8 cellular contexts compared by ENCODE assay signal in the genomic region with DNA sequence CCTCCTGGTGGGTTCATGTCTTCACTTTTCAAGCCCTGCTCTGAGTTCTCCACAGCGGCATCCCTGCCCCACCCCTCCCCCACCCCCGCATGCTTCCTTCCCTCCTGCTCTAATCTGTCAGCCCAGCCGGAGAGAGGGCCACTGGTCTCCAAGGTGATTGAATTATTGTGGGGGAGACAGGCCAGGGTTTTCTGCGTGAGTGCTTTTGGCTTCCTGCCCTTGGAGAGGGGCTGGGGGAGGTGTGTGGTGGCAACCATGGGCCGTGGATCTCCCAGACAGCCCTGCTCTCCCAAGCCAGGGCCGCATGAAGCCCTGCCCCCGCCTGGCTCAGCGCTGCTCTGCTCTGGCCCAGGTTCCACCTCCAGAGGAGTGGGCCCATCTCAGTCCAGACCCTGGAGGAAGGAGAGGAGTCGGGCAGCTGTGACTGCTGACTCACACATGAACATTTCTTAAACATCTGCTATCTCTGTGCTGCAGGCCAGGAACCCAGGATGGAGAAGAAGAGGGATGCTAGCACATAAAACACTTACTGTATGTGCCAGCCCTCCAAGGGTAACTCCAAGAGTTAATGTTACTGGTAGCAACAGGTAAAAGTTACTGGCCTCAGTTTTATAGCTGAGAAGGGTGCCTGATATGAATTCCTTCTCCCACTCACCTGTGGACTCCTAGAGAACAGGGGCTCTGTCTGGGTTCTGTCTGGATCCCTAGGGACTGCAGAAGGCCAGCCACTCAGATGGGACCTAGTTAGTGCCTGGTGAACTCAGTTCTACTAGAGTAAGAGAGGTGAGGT.
A peak's percentile ranks its signal among the peaks of the same experiment; 100 is the strongest.
DNase-seq lines count a peak whose midpoint lies in the region; ATAC-seq and TF ChIP-seq lines count a peak whose summit lies in the region.

No MANE protein-coding gene starts in this region.

- no peak overlapping the region for H3K4me3 Mint-ChIP-seq in activated T-cell treated with anti-CD3 and anti-CD28 coated beads, Interleukin-2, amount 50 U/mL, for 4 hours
- no peak overlapping the region for H3K4me3 Mint-ChIP-seq in stimulated activated naive CD8-positive, alpha-beta T cell treated with anti-CD3 and anti-CD28 coated beads, Interleukin-15, amount 100 ng/mL, for 72 hours

- H3K4me3 ChIP-seq in AG04450 (ENCODE audit: low read depth, low read length) (no peak overlapping the region), HUES6 (ENCODE audit: low read depth, low read length) (no peak overlapping the region), astrocyte of the cerebellum (ENCODE audit: low read depth, low read length) (no peak overlapping the region)

- H3K4me1 Mint-ChIP-seq in activated T-cell treated with anti-CD3 and anti-CD28 coated beads, Interleukin-2, amount 50 U/mL, for 4 hours (ENCODE audit: low read depth), result peaks cover 1% of the 10 kb centered on the region
- no peaks in the 10 kb centered on the region for H3K4me1 Mint-ChIP-seq in stimulated activated naive CD8-positive, alpha-beta T cell treated with anti-CD3 and anti-CD28 coated beads, Interleukin-15, amount 100 ng/mL, for 72 hours

- H3K9me3 ChIP-seq in AG04450 (ENCODE audit: control insufficient read depth, insufficient read depth, low read length), result no peaks in the 10 kb centered on the region; the same call in 1 of the 2 replicates
- no peaks in the 10 kb centered on the region for H3K9me3 ChIP-seq in HUES6 (ENCODE audit: control insufficient read depth, insufficient read depth, low read depth, low read length)

- H3K4me1 ChIP-seq in HUES6 (ENCODE audit: control insufficient read depth, insufficient read depth, low read length), result peaks cover 64% of the 10 kb centered on the region

- peak overlapping the region; percentile 42 for H3K9ac ChIP-seq in HUES6 (ENCODE audit: low read length)

- H3K27me3 Mint-ChIP-seq in activated T-cell treated with anti-CD3 and anti-CD28 coated beads, Interleukin-2, amount 50 U/mL, for 4 hours (ENCODE audit: low read depth), result no peaks in the 10 kb centered on the region
- no peaks in the 10 kb centered on the region for H3K27me3 Mint-ChIP-seq in stimulated activated naive CD8-positive, alpha-beta T cell treated with anti-CD3 and anti-CD28 coated beads, Interleukin-15, amount 100 ng/mL, for 72 hours

- DNase-seq in AG04450 (ENCODE audit: low read depth, low spot score), result peak; percentile 79
- DNase-seq in astrocyte of the cerebellum (ENCODE audit: low read depth), result peak; percentile 67
- peak; percentile 98 for DNase-seq in left kidney (ENCODE audit: low read depth, low spot score)
- no peak for DNase-seq in ureter (ENCODE audit: low spot score)
- DNase-seq in activated CD4-positive, alpha-beta T cell treated with anti-CD3 and anti-CD28 coated beads, Interleukin-2, amount 50 U/mL, for 48 hours, result no peak
- DNase-seq in activated T-cell treated with anti-CD3 and anti-CD28 coated beads, Interleukin-2, amount 50 U/mL, for 4 hours, result no peak
- no peak for DNase-seq in stimulated activated naive CD8-positive, alpha-beta T cell treated with anti-CD3 and anti-CD28 coated beads, Interleukin-15, amount 100 ng/mL, for 72 hours

- H3K27me3 ChIP-seq in AG04450 (ENCODE audit: control insufficient read depth, insufficient read depth, low read length) (no peaks in the 10 kb centered on the region), HUES6 (ENCODE audit: control insufficient read depth, insufficient read depth, low read length) (no peaks in the 10 kb centered on the region)

- CTCF ChIA-PET in AG04450 (lab: Charles Lee), result no interaction called here

- no peaks in the 10 kb centered on the region for H3K9me3 Mint-ChIP-seq in activated T-cell treated with anti-CD3 and anti-CD28 coated beads, Interleukin-2, amount 50 U/mL, for 4 hours
- H3K9me3 Mint-ChIP-seq in stimulated activated naive CD8-positive, alpha-beta T cell treated with anti-CD3 and anti-CD28 coated beads, Interleukin-15, amount 100 ng/mL, for 72 hours, result no peaks in the 10 kb centered on the region

- in situ Hi-C loops in astrocyte of the cerebellum (cut with HindIII; ENCODE audit: low sequenced_read_pairs), result no loop called here

- H3K27ac ChIP-seq in AG04450 (ENCODE audit: low read depth, low read length) (peak overlapping the region; percentile 81), HUES6 (ENCODE audit: low read depth, low read length) (peak overlapping the region; percentile 37)

- peaks cover 5% of the 10 kb centered on the region; the same call in 1 of the 2 replicates for H3K36me3 ChIP-seq in HUES6 (ENCODE audit: control insufficient read depth, insufficient read depth, low read length)

- H3K36me3 Mint-ChIP-seq in activated T-cell treated with anti-CD3 and anti-CD28 coated beads, Interleukin-2, amount 50 U/mL, for 4 hours (ENCODE audit: insufficient read depth), result peaks cover 1% of the 10 kb centered on the region

- POLR2A ChIA-PET in AG04450 (lab: Yijun Ruan, JAX), result interaction anchor here (1.3 kb wide), 1 partner anchor 28 kb away, joined by 3 read pairs; no protein-coding TSS in a partner anchor

- TF ChIP-seq CTCF in AG04450 (IDR thresholded peaks at IDR 0.05; ENCODE audit: low read depth, low read length) (no peak), astrocyte of the cerebellum (IDR thresholded peaks at IDR 0.05; ENCODE audit: low read depth, low read length, missing control alignments) (no peak)

- peak overlapping the region in 1 of 2 donors; percentile 6 for H3K27ac Mint-ChIP-seq in stimulated activated naive CD8-positive, alpha-beta T cell treated with anti-CD3 and anti-CD28 coated beads, Interleukin-15, amount 100 ng/mL, for 72 hours

- ATAC-seq in activated T-cell treated with anti-CD3 and anti-CD28 coated beads, Interleukin-2, amount 50 U/mL, for 4 hours, result no peak
- ATAC-seq in stimulated activated naive CD8-positive, alpha-beta T cell treated with anti-CD3 and anti-CD28 coated beads, Interleukin-15, amount 100 ng/mL, for 72 hours, result no peak

Comparison
In these comparisons a context has a peak if more than half of its experiments do, and no peak if none do; other contexts are left out.
1. DNase-seq: peak in AG04450 (single experiment), astrocyte of the cerebellum (single experiment) and left kidney (single experiment); none in ureter (single experiment), activated CD4-positive, alpha-beta T cell treated with anti-CD3 and anti-CD28 coated beads, Interleukin-2, amount 50 U/mL, for 48 hours (0 of 2), activated T-cell treated with anti-CD3 and anti-CD28 coated beads, Interleukin-2, amount 50 U/mL, for 4 hours (single experiment) and stimulated activated naive CD8-positive, alpha-beta T cell treated with anti-CD3 and anti-CD28 coated beads, Interleukin-15, amount 100 ng/mL, for 72 hours (0 of 2).